Comparison of ENCODE assay signal across 19 cellular contexts in the genomic region with DNA sequence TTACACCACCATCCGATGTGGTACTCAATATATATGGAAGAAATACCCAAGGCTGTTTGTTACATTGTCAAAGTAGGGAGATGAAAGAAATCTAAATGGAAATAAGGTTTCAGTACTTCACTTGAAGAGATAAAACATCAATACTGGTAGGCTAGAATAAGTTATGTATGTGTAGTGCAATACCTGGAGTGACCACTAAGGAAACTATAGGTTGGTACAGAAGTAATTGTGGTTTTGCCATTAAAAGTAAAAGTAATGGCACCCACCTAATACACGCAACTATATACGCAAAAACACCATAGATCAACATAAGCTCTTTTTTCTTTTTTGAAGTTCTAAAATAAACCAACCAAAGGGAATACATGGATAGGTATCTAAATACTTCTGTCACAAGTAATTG.
A peak's percentile ranks its signal among the peaks of the same experiment; 100 is the strongest.
DNase-seq lines count a peak whose midpoint lies in the region; ATAC-seq and TF ChIP-seq lines count a peak whose summit lies in the region.
"Had no signal": no experiment of that assay in that cellular context is flagged by ENCODE, and none has a peak within 500 bp of the region (broad histone marks: within the 10 kb centered on the region; RNA-seq: fewer than 3 reads in every experiment).

No MANE protein-coding gene starts in this region.

- ATAC-seq in GM19455 (IDR thresholded peaks at IDR 0.05; ENCODE audit: unreplicated experiment), result no peak
- ATAC-seq in GM19452 (IDR thresholded peaks at IDR 0.05; ENCODE audit: unreplicated experiment), result no peak
- ATAC-seq: lower lobe of right lung had no signal

- H3K27me3 ChIP-seq in HL-60 (ENCODE audit: insufficient read depth, poor library complexity, severe bottlenecking), result no peaks in the 10 kb centered on the region
- H3K27me3 ChIP-seq: colonic mucosa, spleen, tibial artery had no signal

- TF ChIP-seq CTCF in GM12875 (IDR thresholded peaks at IDR 0.05; ENCODE audit: borderline replicate concordance, insufficient read depth, low read depth, low read length), result 0 out of 2 replicates have a peak, but pooled peaks have one; percentile 19
- TF ChIP-seq CTCF in HL-60 (IDR thresholded peaks at IDR 0.05; ENCODE audit: insufficient read depth, low read length), result peak; percentile 20
- TF ChIP-seq CTCF in chondrocyte (IDR thresholded peaks at IDR 0.05), result peak; percentile 44
- TF ChIP-seq CTCF in progenitor cell of endocrine pancreas (IDR thresholded peaks at IDR 0.05; ENCODE audit: unreplicated experiment), result peak; percentile 19

- DNase-seq in HL-60 (ENCODE audit: low read depth in 1 of 2, low spot score in 1 of 2), result no peak
- DNase-seq in chondrocyte (ENCODE audit: low spot score), result no peak
- DNase-seq in progenitor cell of endocrine pancreas (ENCODE audit: low spot score, unreplicated experiment), result no peak
- no peak for DNase-seq in G401 (ENCODE audit: low spot score)
- DNase-seq in HK-2 (ENCODE audit: unreplicated experiment), result no peak
- DNase-seq: activated CD4-positive, alpha-beta T cell treated with anti-CD3 and anti-CD28 coated beads, Interleukin-2, amount 10 ng/mL, durations not matched to agents 24 days and 14 days; activated naive CD4-positive, alpha-beta T cell treated with anti-CD3 and anti-CD28 coated beads, Interleukin-2, amount 10 ng/mL, durations not matched to agents 7 days and 5 days; activated T-cell treated with anti-CD3 and anti-CD28 coated beads for 4 hours; colonic mucosa; erythroblast; lower lobe of right lung; NCI-H1092; NCI-H748 treated with DMSO at 0.1 percent for 48 hours; RPMI8226; spleen; tibial artery had no signal

- H3K36me3 Mint-ChIP-seq in chondrocyte (ENCODE audit: low read depth) (peaks cover 1% of the 10 kb centered on the region), progenitor cell of endocrine pancreas (ENCODE audit: insufficient read depth) (no peaks in the 10 kb centered on the region)
- H3K36me3 Mint-ChIP-seq: activated naive CD4-positive, alpha-beta T cell treated with anti-CD3 and anti-CD28 coated beads, Interleukin-2, amount 10 ng/mL, durations not matched to agents 7 days and 5 days had no signal

- H3K4me1 Mint-ChIP-seq in chondrocyte (ENCODE audit: low read depth) (no peaks in the 10 kb centered on the region), progenitor cell of endocrine pancreas (ENCODE audit: low read depth) (no peaks in the 10 kb centered on the region)
- H3K4me1 Mint-ChIP-seq: activated CD4-positive, alpha-beta T cell treated with anti-CD3 and anti-CD28 coated beads, Interleukin-2, amount 10 ng/mL, durations not matched to agents 24 days and 14 days; activated naive CD4-positive, alpha-beta T cell treated with anti-CD3 and anti-CD28 coated beads, Interleukin-2, amount 10 ng/mL, durations not matched to agents 7 days and 5 days had no signal

- H3K27me3 Mint-ChIP-seq in chondrocyte (ENCODE audit: low read depth), result no peaks in the 10 kb centered on the region
- no peaks in the 10 kb centered on the region for H3K27me3 Mint-ChIP-seq in progenitor cell of endocrine pancreas
- H3K27me3 Mint-ChIP-seq: activated CD4-positive, alpha-beta T cell treated with anti-CD3 and anti-CD28 coated beads, Interleukin-2, amount 10 ng/mL, durations not matched to agents 24 days and 14 days; activated naive CD4-positive, alpha-beta T cell treated with anti-CD3 and anti-CD28 coated beads, Interleukin-2, amount 10 ng/mL, durations not matched to agents 7 days and 5 days had no signal

- no peak overlapping the region for H3K4me3 Mint-ChIP-seq in chondrocyte (ENCODE audit: unreplicated experiment)
- H3K4me3 Mint-ChIP-seq in progenitor cell of endocrine pancreas (ENCODE audit: low read depth), result no peak overlapping the region
- H3K4me3 Mint-ChIP-seq: activated CD4-positive, alpha-beta T cell treated with anti-CD3 and anti-CD28 coated beads, Interleukin-2, amount 10 ng/mL, durations not matched to agents 24 days and 14 days; activated naive CD4-positive, alpha-beta T cell treated with anti-CD3 and anti-CD28 coated beads, Interleukin-2, amount 10 ng/mL, durations not matched to agents 7 days and 5 days had no signal

- no peak overlapping the region for H3K27ac Mint-ChIP-seq in chondrocyte (ENCODE audit: unreplicated experiment)
- H3K27ac Mint-ChIP-seq in progenitor cell of endocrine pancreas, result no peak overlapping the region
- H3K27ac Mint-ChIP-seq: activated CD4-positive, alpha-beta T cell treated with anti-CD3 and anti-CD28 coated beads, Interleukin-2, amount 10 ng/mL, durations not matched to agents 24 days and 14 days; activated naive CD4-positive, alpha-beta T cell treated with anti-CD3 and anti-CD28 coated beads, Interleukin-2, amount 10 ng/mL, durations not matched to agents 7 days and 5 days had no signal

- no peak overlapping the region for H3K27ac ChIP-seq in HL-60 (replicated peaks)
- H3K27ac ChIP-seq: colonic mucosa, lower lobe of right lung, spleen, tibial artery had no signal

- H3K4me3 ChIP-seq in GM12875 (ENCODE audit: low read depth, low read length) (no peak overlapping the region), HL-60 (replicated peaks; ENCODE audit: insufficient read depth, low read length) (no peak overlapping the region)
- H3K4me3 ChIP-seq: colonic mucosa, lower lobe of right lung, spleen, tibial artery had no signal

- H3K9me3 Mint-ChIP-seq in chondrocyte (ENCODE audit: low read depth) (peaks cover 5% of the 10 kb centered on the region), progenitor cell of endocrine pancreas (ENCODE audit: low read depth) (peaks cover 7% of the 10 kb centered on the region)

- in situ Hi-C loops in G401 (cut with HindIII; ENCODE audit: low sequenced_read_pairs), result no loop called here
